ENCODE assay signal across 23 cellular contexts in the genomic region with DNA sequence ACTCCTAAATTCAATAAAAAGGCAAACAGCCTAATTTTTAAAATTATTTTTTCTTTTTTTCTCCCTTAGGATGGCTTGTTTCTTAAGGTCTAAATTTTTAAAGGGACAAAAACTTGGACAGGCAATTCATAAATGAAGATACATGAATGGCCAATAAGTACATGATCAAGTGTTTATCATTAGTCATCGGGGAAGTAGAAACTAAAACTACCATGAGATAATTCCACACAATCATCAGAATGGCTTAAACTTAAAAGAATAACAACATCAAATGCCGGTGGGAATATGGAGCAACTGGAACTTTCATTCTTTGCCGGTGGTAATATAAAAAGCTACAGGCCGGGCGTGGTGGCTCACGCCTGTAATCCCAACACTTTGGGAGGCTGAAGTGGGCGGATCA.
"Had no signal": no experiment of that assay in that cellular context is flagged by ENCODE, and none has a peak within 500 bp of the region (broad histone marks: within the 10 kb centered on the region; RNA-seq: fewer than 3 reads in every experiment).

No MANE protein-coding gene starts in this region.

- DNase-seq: cortex of kidney; dorsolateral prefrontal cortex; effector CD8-positive, alpha-beta T cell; immature natural killer cell; left colon; mesendoderm; naive B cell; occipital lobe; retina; right lobe of liver; spleen; stimulated activated CD4-positive, alpha-beta T cell treated with anti-CD3 and anti-CD28 coated beads, Interleukin-15, amount 100 ng/mL, for 24 hours; stimulated activated CD4-positive, alpha-beta T cell treated with anti-CD3 and anti-CD28 coated beads, Interleukin-1b, Interleukin-23, amount 100 ng/mL, for 48 hours; stimulated activated CD4-positive, alpha-beta T cell treated with anti-CD3 and anti-CD28 coated beads, Interleukin-4, amount 100 ng/mL, for 24 hours; stimulated activated naive CD8-positive, alpha-beta T cell treated with anti-CD3 and anti-CD28 coated beads, Interleukin-15, amount 100 ng/mL, for 72 hours; substantia nigra; transverse colon had no signal

- H3K4me1 ChIP-seq: parathyroid adenoma, prostate gland, right lobe of liver, spleen had no signal

- H2AFZ ChIP-seq: parathyroid adenoma had no signal

- H3K27ac ChIP-seq: dorsolateral prefrontal cortex, parathyroid adenoma, prostate gland, right lobe of liver, spleen, thoracic aorta, transverse colon had no signal

- H3K36me3 ChIP-seq: prostate gland, right lobe of liver, spleen, thoracic aorta, transverse colon had no signal

- H3K27me3 Mint-ChIP-seq: naive B cell; stimulated activated naive CD8-positive, alpha-beta T cell treated with anti-CD3 and anti-CD28 coated beads, Interleukin-15, amount 100 ng/mL, for 72 hours had no signal

- H3K4me3 Mint-ChIP-seq: immature natural killer cell; nephron; stimulated activated memory B cell treated with anti-CD40 and anti-IgM and Interleukin-4, amounts not matched to agents 10 μg/mL and 1 μg/mL and 100 μg/mL, for 72 hours; stimulated activated naive CD8-positive, alpha-beta T cell treated with anti-CD3 and anti-CD28 coated beads, Interleukin-15, amount 100 ng/mL, for 72 hours had no signal

- H3K4me3 ChIP-seq: dorsolateral prefrontal cortex, prostate gland, right lobe of liver, spleen, thoracic aorta, transverse colon had no signal

- H3K36me3 Mint-ChIP-seq: immature natural killer cell; naive B cell; stimulated activated memory B cell treated with anti-CD40 and anti-IgM and Interleukin-4, amounts not matched to agents 10 μg/mL and 1 μg/mL and 100 μg/mL, for 72 hours had no signal

- H3K79me2 ChIP-seq: parathyroid adenoma had no signal

- H3K9ac ChIP-seq: parathyroid adenoma had no signal

- ATAC-seq: esophagus mucosa; left colon; right lobe of liver; stimulated activated memory B cell treated with anti-CD40 and anti-IgM and Interleukin-4, amounts not matched to agents 10 μg/mL and 1 μg/mL and 100 μg/mL, for 72 hours; stimulated activated naive CD8-positive, alpha-beta T cell treated with anti-CD3 and anti-CD28 coated beads, Interleukin-15, amount 100 ng/mL, for 72 hours had no signal

- H3K9me3 ChIP-seq: prostate gland, right lobe of liver, spleen, thoracic aorta, transverse colon had no signal

- H3K27me3 ChIP-seq: dorsolateral prefrontal cortex, right lobe of liver, spleen, transverse colon had no signal

- H3K27ac Mint-ChIP-seq: immature natural killer cell; naive B cell; nephron; stimulated activated memory B cell treated with anti-CD40 and anti-IgM and Interleukin-4, amounts not matched to agents 10 μg/mL and 1 μg/mL and 100 μg/mL, for 72 hours had no signal

- H3K9me3 Mint-ChIP-seq: immature natural killer cell; stimulated activated memory B cell treated with anti-CD40 and anti-IgM and Interleukin-4, amounts not matched to agents 10 μg/mL and 1 μg/mL and 100 μg/mL, for 72 hours; stimulated activated naive CD8-positive, alpha-beta T cell treated with anti-CD3 and anti-CD28 coated beads, Interleukin-15, amount 100 ng/mL, for 72 hours had no signal

- H3K4me1 Mint-ChIP-seq: immature natural killer cell; naive B cell; stimulated activated memory B cell treated with anti-CD40 and anti-IgM and Interleukin-4, amounts not matched to agents 10 μg/mL and 1 μg/mL and 100 μg/mL, for 72 hours; stimulated activated naive CD8-positive, alpha-beta T cell treated with anti-CD3 and anti-CD28 coated beads, Interleukin-15, amount 100 ng/mL, for 72 hours had no signal
